Comparison of ENCODE assay signal across 7 cellular contexts in the genomic region with DNA sequence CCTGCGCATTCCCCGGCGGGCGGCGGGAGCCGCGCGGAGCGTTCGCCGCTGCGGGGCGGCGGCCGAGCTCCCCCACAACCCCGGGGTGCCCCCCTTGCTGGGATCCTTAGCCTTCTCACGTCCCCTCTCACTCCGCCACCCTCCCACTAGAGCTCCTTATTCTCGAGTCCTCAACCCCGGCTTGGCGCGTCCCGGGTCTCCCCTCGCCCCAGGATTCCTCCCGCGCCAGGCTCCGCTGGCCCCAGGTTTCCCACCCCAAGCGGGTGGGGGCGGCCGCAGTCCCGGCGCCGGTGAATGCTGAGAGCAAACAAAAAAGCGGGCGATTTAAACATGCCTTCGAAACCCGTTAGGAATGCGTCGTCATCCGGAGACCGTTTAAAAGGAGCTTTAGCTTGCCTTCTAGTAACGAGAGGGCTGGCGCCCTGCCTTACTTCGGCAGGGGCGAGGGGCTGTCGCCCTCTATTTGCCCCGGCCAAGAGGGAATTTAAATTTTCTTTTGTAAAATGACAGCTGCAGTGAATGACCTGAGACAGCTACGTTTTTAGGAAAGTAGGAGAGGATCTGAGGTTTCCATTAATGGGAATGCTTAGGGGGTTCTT. TPM values are rescaled to one million over a fixed set of nuclear protein-coding genes. Genes with fewer than 3 reads are reported as not detected.
DNase-seq lines count a peak whose midpoint lies in the region; ATAC-seq lines count a peak whose summit lies in the region.

No MANE protein-coding gene starts in this region.

- H3K27me3 ChIP-seq in HUES64 (ENCODE audit: insufficient read depth, low read length), result no peaks in the 10 kb centered on the region

- DNase-seq in SK-MEL-5 (ENCODE audit: low read depth, low spot score) (peak; percentile 52), cerebellar cortex (ENCODE audit: low spot score) (peak; percentile 63), left lobe of liver (ENCODE audit: low spot score) (peak; percentile 61)
- peak; percentile 26 for DNase-seq in stimulated activated CD8-positive, alpha-beta memory T cell treated with anti-CD3 and anti-CD28 coated beads, Interleukin-4, amount 100 ng/mL, for 24 hours (ENCODE audit: low read depth)

- peaks cover 17% of the 10 kb centered on the region; the same call in 1 of the 2 replicates for H3K4me1 ChIP-seq in ES-I3 (ENCODE audit: insufficient read depth, low read length)
- H3K4me1 ChIP-seq in HUES64 (ENCODE audit: insufficient read depth, low read length), result peaks cover 36% of the 10 kb centered on the region

- H3K4me3 ChIP-seq in HUES64 (ENCODE audit: low read length), result peak overlapping the region; percentile 94

- ATAC-seq in GM21423 (IDR thresholded peaks at IDR 0.05; ENCODE audit: unreplicated experiment) (peak; percentile 8), left lobe of liver (peak; percentile 3)

- H3K36me3 ChIP-seq in ES-I3 (ENCODE audit: insufficient read depth, low read length) (no peaks in the 10 kb centered on the region), HUES64 (ENCODE audit: insufficient read depth, low read length) (peaks cover 18% of the 10 kb centered on the region)

- H3K9me3 ChIP-seq in ES-I3 (ENCODE audit: control insufficient read depth, insufficient read depth, low read length), result no peaks in the 10 kb centered on the region
- H3K9me3 ChIP-seq in HUES64 (ENCODE audit: insufficient read depth, low read depth, low read length), result no peaks in the 10 kb centered on the region

- peak overlapping the region; percentile 100 for H3K27ac ChIP-seq in HUES64 (ENCODE audit: low read depth, low read length)

- in situ Hi-C loops in SK-MEL-5 (cut with HindIII; ENCODE audit: low pct_unique_long_range_greater_than_20kb, low sequenced_read_pairs), result no loop called here

- H3K9ac ChIP-seq in ES-I3 (ENCODE audit: low read depth, low read length), result peak overlapping the region; percentile 100
- H3K9ac ChIP-seq in HUES64 (ENCODE audit: low read depth, low read length), result peak overlapping the region; percentile 93

- WGBS in HUES64, result under 1% methylated on average over 48 of the region's 48 CpGs

RNA-seq across cellular contexts. Expression of a gene that starts 3.0 kb away (rescaled TPM):
- polyA plus RNA-seq in HUES64 (2013, experiment 1 of 2), result 53.4 TPM
- 47.4 TPM for polyA plus RNA-seq in HUES64 (2013, experiment 2 of 2)
- 6.7 and 7.4 TPM in 2 replicates for total RNA-seq in SK-MEL-5 (2014; rRNA removed; shearing (Covaris generic))
- 6.5 and 9.5 TPM in 2 replicates for polyA plus RNA-seq in SK-MEL-5 (2015; cell fraction: cytosol; rRNA removed)
- 13.9 and 21.7 TPM in 2 replicates for polyA plus RNA-seq in SK-MEL-5 (2015; cell fraction: nucleus; rRNA removed)
- total RNA-seq in left lobe of liver, result 12.8 TPM

Comparison
In these comparisons a context has a peak if more than half of its experiments do, and no peak if none do; other contexts are left out.
1. Peak in every context shown above with its lines: DNase-seq, ATAC-seq, H3K4me3 ChIP-seq and H3K27ac ChIP-seq.